ENCODE assay signal across 1 cellular context in genomic region chr17:8556074-8556473, GRCh38.
TF ChIP-seq lines count a peak whose summit lies in the region.

No MANE protein-coding gene starts in this region.

TF ChIP-seq in SK-N-SH treated with all-trans-retinoic acid at 6 μM for 48 hours, 23 proteins besides CTCF, POLR2A, EP300 and RAD21:
- TF ChIP-seq PATZ1 (CRISPR knock-in tag; IDR thresholded peaks at IDR 0.05; ENCODE audit: borderline replicate concordance) = no peak
- peak; percentile 32; the same call in 1 of the 2 replicates for TF ChIP-seq ZNF8 (CRISPR knock-in tag; IDR thresholded peaks at IDR 0.05)
- TF ChIP-seq ARNTL (CRISPR knock-in tag; IDR thresholded peaks at IDR 0.05; ENCODE audit: borderline replicate concordance, low read depth) = no peak
- TF ChIP-seq ZFP30 (CRISPR knock-in tag; IDR thresholded peaks at IDR 0.05) = no peak
